In the genomic region with DNA sequence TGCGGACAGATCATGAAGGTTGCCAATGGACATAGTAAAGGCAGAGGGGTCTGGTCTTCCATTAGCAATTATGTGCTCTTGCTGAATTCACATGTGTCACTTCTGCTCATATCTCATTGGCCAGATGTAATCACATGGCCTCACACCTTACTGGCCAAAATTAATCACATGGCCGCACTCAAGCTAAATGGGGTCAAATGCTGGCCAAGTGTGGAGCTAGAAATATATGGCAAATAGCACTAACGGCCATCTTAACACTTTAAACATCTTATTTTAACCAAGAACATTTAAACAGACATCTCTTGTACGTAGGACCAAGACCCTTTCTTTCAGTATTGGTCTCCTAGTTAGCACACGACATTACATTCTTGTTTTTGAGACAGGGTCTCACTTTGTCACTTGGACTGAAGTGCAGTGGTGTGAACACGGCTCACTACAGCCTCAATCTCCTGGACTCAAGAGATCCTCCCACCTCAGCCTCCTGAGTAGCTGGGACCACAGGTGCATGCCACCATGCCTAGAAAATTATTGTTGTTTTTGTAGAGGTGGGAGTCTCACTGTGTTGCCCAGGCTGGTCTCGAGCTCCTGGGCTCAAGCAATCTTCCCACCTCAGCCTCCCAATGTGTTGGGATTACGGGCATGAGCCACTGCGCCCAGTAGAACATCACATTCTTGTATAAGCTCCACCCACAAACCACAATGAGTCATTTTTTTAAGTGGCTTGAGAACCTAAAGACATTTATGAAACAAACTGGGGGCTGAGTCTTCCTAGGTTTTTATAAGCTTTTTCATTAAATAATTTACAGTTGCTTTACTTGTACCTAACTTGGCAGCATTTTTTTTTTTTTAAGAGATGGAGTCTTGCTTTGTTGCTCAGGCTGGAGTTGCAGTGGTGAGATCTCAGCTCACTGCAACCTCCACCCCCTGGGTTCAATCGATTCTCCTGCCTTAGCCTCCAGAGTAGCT, we compare ENCODE assay signal across 11 cellular contexts. TPM values are rescaled to one million over a fixed set of nuclear protein-coding genes. Genes with fewer than 3 reads are reported as not detected.
DNase-seq lines count a peak whose midpoint lies in the region; ATAC-seq, FAIRE-seq and TF ChIP-seq lines count a peak whose summit lies in the region.
"Had no signal": no experiment of that assay in that cellular context is flagged by ENCODE, and none has a peak within 500 bp of the region (broad histone marks: within the 10 kb centered on the region; RNA-seq: fewer than 3 reads in every experiment).

No MANE protein-coding gene starts in this region.

- 89% methylated on average over 10 of the region's 10 CpGs for WGBS in HepG2 (ENCODE audit: low lambda C conversion rate)
- WGBS in right lobe of liver (ENCODE audit: insufficient coverage, low coverage, low lambda C conversion rate, missing lambda C conversion rate), result 83% methylated on average over 10 of the region's 10 CpGs

- TF ChIP-seq EP300 in HepG2 (IDR thresholded peaks at IDR 0.05; ENCODE audit: low read depth in 2 of 2, low read length in 2 of 2), result no peak
- no peak for TF ChIP-seq EP300 in HepG2 (CRISPR knock-in tag; IDR thresholded peaks at IDR 0.05; ENCODE audit: borderline replicate concordance)

- H3K4me1 ChIP-seq in HepG2 (ENCODE audit: insufficient read depth, low read length) (peaks cover 32% of the 10 kb centered on the region), right lobe of liver (peaks cover 0 to 16% (median 6%) of the 10 kb centered on the region in 4 donors)

- H2AFZ ChIP-seq in HepG2 (ENCODE audit: low read length), result no peak overlapping the region

- H3K4me3 ChIP-seq in HepG2 (replicated peaks in 1 of 3; ENCODE audit: insufficient read depth in 1 of 3, low read depth in 2 of 3, low read length in 3 of 3) (no peak overlapping the region), right lobe of liver (no peak overlapping the region), epithelial cell of proximal tubule (ENCODE audit: low read depth, low read length) (no peak overlapping the region)
- H3K4me3 ChIP-seq: body of pancreas had no signal

- no peak for TF ChIP-seq CTCF in HepG2 (CRISPR knock-in tag; IDR thresholded peaks at IDR 0.05)
- TF ChIP-seq CTCF in right lobe of liver (IDR thresholded peaks at IDR 0.05), result no peak
- no peak for TF ChIP-seq CTCF in epithelial cell of proximal tubule (conservative IDR thresholded peaks at IDR 0.05; ENCODE audit: low read depth, low read length)

- ATAC-seq in HepG2 (no peak), right lobe of liver (no peak)
- ATAC-seq: body of pancreas, Panc1 had no signal

- POLR2A ChIA-PET in HepG2 (lab: Yijun Ruan, JAX), result interaction anchor here (1.4 kb wide), 1 partner anchor 21 kb away, joined by 5 read pairs; no protein-coding TSS in a partner anchor

- H3K36me3 ChIP-seq in HepG2 (replicated peaks in 1 of 2; ENCODE audit: control insufficient read depth in 1 of 2, insufficient read depth in 2 of 2, low read length in 2 of 2), result no peaks in the 10 kb centered on the region
- H3K36me3 ChIP-seq in right lobe of liver, result no peaks in the 10 kb centered on the region

- H3K27me3 ChIP-seq in HepG2 (ENCODE audit: control insufficient read depth in 1 of 2, insufficient read depth in 2 of 2, low read length in 2 of 2) (no peaks in the 10 kb centered on the region; a peak in 1 of 5 replicates), right lobe of liver (no peaks in the 10 kb centered on the region)
- H3K27me3 ChIP-seq: body of pancreas had no signal

- BruUV-seq in HepG2 (replicated peaks; lab: Mats Ljungman, UMichigan), result no TSS peak

- no peak overlapping the region for H3K27ac ChIP-seq in HepG2 (ENCODE audit: extremely low read length, insufficient read depth, low read length)
- no peak overlapping the region for H3K27ac ChIP-seq in right lobe of liver
- H3K27ac ChIP-seq: body of pancreas had no signal

- intact Hi-C loops in HepG2 (cut with micrococcal nuclease; ENCODE audit: unreplicated experiment), result no loop called here
- intact Hi-C loops in right lobe of liver (cut with DNase I), result no loop called here

- H3K9me3 ChIP-seq in HepG2 (ENCODE audit: low read length) (no peaks in the 10 kb centered on the region), right lobe of liver (no peaks in the 10 kb centered on the region)
- H3K9me3 ChIP-seq: body of pancreas had no signal

- DNase-seq in HepG2 (ENCODE audit: low spot score), result no peak
- no peak for DNase-seq in right lobe of liver
- DNase-seq in SIG-M5 treated with dmso at 0.1 percent for 504 hours (lab: John Stamatoyannopoulos, UW; ENCODE audit: unreplicated experiment), result peak; percentile 74
- peak; percentile 40 for DNase-seq in epithelial cell of proximal tubule (ENCODE audit: low read depth)
- DNase-seq in epidermal melanocyte (ENCODE audit: insufficient read length, low spot score), result no peak
- DNase-seq in stimulated activated CD4-positive, alpha-beta T cell treated with anti-CD3 and anti-CD28 coated beads, Interleukin-4, amount 100 ng/mL, for 24 hours, result no peak
- DNase-seq in activated effector memory CD4-positive, alpha-beta T cell treated with anti-CD3 and anti-CD28 coated beads, Interleukin-2, amount 50 U/mL, for 16 hours, result no peak
- DNase-seq in cerebellum (ENCODE audit: low spot score), result no peak
- DNase-seq: stimulated activated naive CD4-positive, alpha-beta T cell treated with Interleukin-2 at 50 U/mL for 16 hours had no signal

- H3K79me2 ChIP-seq in HepG2 (ENCODE audit: insufficient read depth, low read length), result peaks cover 13% of the 10 kb centered on the region

- in situ Hi-C loops in HepG2 (cut with HindIII; ENCODE audit: extremely low pct_ligation_motif_present, low pct_unique_long_range_greater_than_20kb), result no loop called here

- H3K9ac ChIP-seq in HepG2 (ENCODE audit: insufficient read depth, low read depth, low read length), result no peak overlapping the region

- H3K4me2 ChIP-seq in HepG2 (ENCODE audit: low read depth, low read length), result no peak overlapping the region

- CTCF ChIA-PET in HepG2 (lab: Yijun Ruan, JAX; ENCODE audit: low intra/inter-chr PET ratio, low total read pairs), result no interaction called here

- no peak for FAIRE-seq in HepG2 (lab: Jason Lieb, UNC)

- TF ChIP-seq POLR2A in HepG2 (IDR thresholded peaks at IDR 0.05; ENCODE audit: insufficient read depth in 1 of 2, low read depth in 2 of 2, low read length in 2 of 2), result no peak
- no peak for TF ChIP-seq POLR2A in right lobe of liver (IDR thresholded peaks at IDR 0.05)

- no peak for TF ChIP-seq RAD21 in HepG2 (CRISPR knock-in tag; IDR thresholded peaks at IDR 0.05)

- H4K20me1 ChIP-seq in HepG2 (ENCODE audit: insufficient read depth, low read length), result peaks cover 12% of the 10 kb centered on the region

RNA-seq across cellular contexts. Expression of gene PTOV1, which starts 2.9 kb away (rescaled TPM):
- 59.4 and 68.5 TPM in 2 replicates for total RNA-seq in HepG2 (2016; rRNA removed; fragmentation: Illumina TruSeq; extraction: Trizol)
- total RNA-seq in HepG2 (2016; cell fraction: cytosol; rRNA removed; fragmentation: Illumina TruSeq; extraction: Trizol; ENCODE audit: low read depth), result 30.7 and 36.0 TPM in 2 replicates
- total RNA-seq in HepG2 (2016; cell fraction: insoluble cytoplasmic fraction; rRNA removed; fragmentation: Illumina TruSeq; extraction: Trizol), result 67.3 and 74.4 TPM in 2 replicates
- total RNA-seq in HepG2 (2016; cell fraction: membrane; rRNA removed; fragmentation: Illumina TruSeq; extraction: Trizol), result 45.7 and 54.4 TPM in 2 replicates
- total RNA-seq in HepG2 (2016; cell fraction: nucleus; rRNA removed; fragmentation: Illumina TruSeq; extraction: Trizol), result 68.2 and 84.3 TPM in 2 replicates
- polyA plus RNA-seq in HepG2 (2011; rRNA removed), result 63.5 and 77.7 TPM in 2 replicates
- polyA plus RNA-seq in HepG2 (2011; cell fraction: cytosol; rRNA removed), result 27.3 and 44.2 TPM in 2 replicates
- polyA plus RNA-seq in HepG2 (2011; cell fraction: nucleus; rRNA removed), result 387 and 441 TPM in 2 replicates
- polyA plus RNA-seq in HepG2 (2012), result 72.7 and 99.0 TPM in 2 replicates
- 24.0 and 27.8 TPM in 2 replicates for polyA plus RNA-seq in HepG2 (2016; cell fraction: cytosol; fragmentation: Illumina TruSeq; extraction: Trizol; ENCODE audit: low read depth)
- 78.0 and 94.4 TPM in 2 replicates for polyA plus RNA-seq in HepG2 (2016; cell fraction: insoluble cytoplasmic fraction; fragmentation: Illumina TruSeq; extraction: Trizol; ENCODE audit: low read depth)
- polyA plus RNA-seq in HepG2 (2016; cell fraction: membrane; fragmentation: Illumina TruSeq; extraction: Trizol; ENCODE audit: low read depth), result 34.7 and 37.3 TPM in 2 replicates
- 178 and 181 TPM in 2 replicates for polyA plus RNA-seq in HepG2 (2016; cell fraction: nucleus; fragmentation: Illumina TruSeq; extraction: Trizol; ENCODE audit: insufficient read depth, low read depth)
- polyA minus RNA-seq in HepG2 (2011; rRNA and poly(A)+ RNA removed; ENCODE audit: low replicate concordance), result 73.5 and 109 TPM in 2 replicates
- polyA minus RNA-seq in HepG2 (2011; cell fraction: cytosol; rRNA and poly(A)+ RNA removed), result 42.8 and 45.1 TPM in 2 replicates
- 69.0 and 75.8 TPM in 2 replicates for polyA minus RNA-seq in HepG2 (2011; cell fraction: nucleus; rRNA and poly(A)+ RNA removed)
- 10 to 100 TPM; 44.4 to 93.0 (median 69.6) TPM for total RNA-seq in right lobe of liver
- total RNA-seq in epithelial cell of proximal tubule, result 81.9 and 121 TPM in 2 replicates
- total RNA-seq in cerebellum, result 86.3 TPM

RNA-seq across cellular contexts. Expression of gene PNKP, which starts 19.4 kb away (rescaled TPM):
- total RNA-seq in HepG2 (2016; rRNA removed; fragmentation: Illumina TruSeq; extraction: Trizol), result 12.5 and 27.1 TPM in 2 replicates
- 15.1 and 16.6 TPM in 2 replicates for total RNA-seq in HepG2 (2016; cell fraction: cytosol; rRNA removed; fragmentation: Illumina TruSeq; extraction: Trizol; ENCODE audit: low read depth)
- 14.0 and 23.3 TPM in 2 replicates for total RNA-seq in HepG2 (2016; cell fraction: insoluble cytoplasmic fraction; rRNA removed; fragmentation: Illumina TruSeq; extraction: Trizol)
- total RNA-seq in HepG2 (2016; cell fraction: membrane; rRNA removed; fragmentation: Illumina TruSeq; extraction: Trizol), result 10.4 and 12.6 TPM in 2 replicates
- 22.5 and 24.4 TPM in 2 replicates for total RNA-seq in HepG2 (2016; cell fraction: nucleus; rRNA removed; fragmentation: Illumina TruSeq; extraction: Trizol)
- 12.7 and 17.0 TPM in 2 replicates for polyA plus RNA-seq in HepG2 (2011; rRNA removed)
- 6.9 and 10.2 TPM in 2 replicates for polyA plus RNA-seq in HepG2 (2011; cell fraction: cytosol; rRNA removed)
- polyA plus RNA-seq in HepG2 (2011; cell fraction: nucleus; rRNA removed), result 96.1 and 104 TPM in 2 replicates
- polyA plus RNA-seq in HepG2 (2012), result 14.4 and 18.2 TPM in 2 replicates
- polyA plus RNA-seq in HepG2 (2016; cell fraction: cytosol; fragmentation: Illumina TruSeq; extraction: Trizol; ENCODE audit: low read depth), result 6.4 and 8.2 TPM in 2 replicates
- 11.5 and 13.4 TPM in 2 replicates for polyA plus RNA-seq in HepG2 (2016; cell fraction: insoluble cytoplasmic fraction; fragmentation: Illumina TruSeq; extraction: Trizol; ENCODE audit: low read depth)
- polyA plus RNA-seq in HepG2 (2016; cell fraction: membrane; fragmentation: Illumina TruSeq; extraction: Trizol; ENCODE audit: low read depth), result 11.3 and 40.2 TPM in 2 replicates
- polyA plus RNA-seq in HepG2 (2016; cell fraction: nucleus; fragmentation: Illumina TruSeq; extraction: Trizol; ENCODE audit: insufficient read depth, low read depth), result 87.3 and 98.8 TPM in 2 replicates
- polyA minus RNA-seq in HepG2 (2011; rRNA and poly(A)+ RNA removed; ENCODE audit: low replicate concordance), result 16.1 and 37.1 TPM in 2 replicates
- 9.8 and 10.1 TPM in 2 replicates for polyA minus RNA-seq in HepG2 (2011; cell fraction: cytosol; rRNA and poly(A)+ RNA removed)
- polyA minus RNA-seq in HepG2 (2011; cell fraction: nucleus; rRNA and poly(A)+ RNA removed), result 30.5 and 40.2 TPM in 2 replicates
- 10 to 100 TPM; 21.0 to 37.5 (median 27.9) TPM for total RNA-seq in right lobe of liver
- 59.2 and 71.6 TPM in 2 replicates for total RNA-seq in epithelial cell of proximal tubule
- total RNA-seq in cerebellum, result 31.0 TPM

RNA-seq across cellular contexts. Expression of gene AKT1S1, which starts 29.1 kb away (rescaled TPM):
- total RNA-seq in HepG2 (2016; rRNA removed; fragmentation: Illumina TruSeq; extraction: Trizol) (10.9 and 13.5 TPM in 2 replicates), right lobe of liver (10 to 100 TPM; 18.2 to 27.0 (median 22.4) TPM), epithelial cell of proximal tubule (25.8 and 34.4 TPM in 2 replicates), cerebellum (4.2 TPM)
- 6.3 and 7.3 TPM in 2 replicates for total RNA-seq in HepG2 (2016; cell fraction: cytosol; rRNA removed; fragmentation: Illumina TruSeq; extraction: Trizol; ENCODE audit: low read depth)
- total RNA-seq in HepG2 (2016; cell fraction: insoluble cytoplasmic fraction; rRNA removed; fragmentation: Illumina TruSeq; extraction: Trizol), result 10.3 and 14.9 TPM in 2 replicates
- 14.8 and 16.5 TPM in 2 replicates for total RNA-seq in HepG2 (2016; cell fraction: membrane; rRNA removed; fragmentation: Illumina TruSeq; extraction: Trizol)
- total RNA-seq in HepG2 (2016; cell fraction: nucleus; rRNA removed; fragmentation: Illumina TruSeq; extraction: Trizol), result 12.4 and 13.6 TPM in 2 replicates
- 27.8 and 30.0 TPM in 2 replicates for polyA plus RNA-seq in HepG2 (2011; rRNA removed)
- polyA plus RNA-seq in HepG2 (2011; cell fraction: cytosol; rRNA removed), result 29.0 and 32.7 TPM in 2 replicates
- 56.2 and 76.4 TPM in 2 replicates for polyA plus RNA-seq in HepG2 (2011; cell fraction: nucleus; rRNA removed)
- 19.5 and 19.7 TPM in 2 replicates for polyA plus RNA-seq in HepG2 (2012)
- 22.7 and 24.3 TPM in 2 replicates for polyA plus RNA-seq in HepG2 (2016; cell fraction: cytosol; fragmentation: Illumina TruSeq; extraction: Trizol; ENCODE audit: low read depth)
- polyA plus RNA-seq in HepG2 (2016; cell fraction: insoluble cytoplasmic fraction; fragmentation: Illumina TruSeq; extraction: Trizol; ENCODE audit: low read depth), result 43.5 and 52.7 TPM in 2 replicates
- polyA plus RNA-seq in HepG2 (2016; cell fraction: membrane; fragmentation: Illumina TruSeq; extraction: Trizol; ENCODE audit: low read depth), result 46.7 and 51.1 TPM in 2 replicates
- polyA plus RNA-seq in HepG2 (2016; cell fraction: nucleus; fragmentation: Illumina TruSeq; extraction: Trizol; ENCODE audit: insufficient read depth, low read depth), result 55.9 and 59.4 TPM in 2 replicates
- 25.3 and 37.7 TPM in 2 replicates for polyA minus RNA-seq in HepG2 (2011; rRNA and poly(A)+ RNA removed; ENCODE audit: low replicate concordance)
- polyA minus RNA-seq in HepG2 (2011; cell fraction: cytosol; rRNA and poly(A)+ RNA removed), result 13.0 and 14.0 TPM in 2 replicates
- 21.9 and 22.5 TPM in 2 replicates for polyA minus RNA-seq in HepG2 (2011; cell fraction: nucleus; rRNA and poly(A)+ RNA removed)

RNA-seq across cellular contexts. Expression of gene TBC1D17, which starts 29.5 kb away (rescaled TPM):
- total RNA-seq in HepG2 (2016; rRNA removed; fragmentation: Illumina TruSeq; extraction: Trizol) (3.6 and 9.7 TPM in 2 replicates), right lobe of liver (10 to 100 TPM; 12.6 to 38.1 (median 27.8) TPM), epithelial cell of proximal tubule (11.9 and 16.8 TPM in 2 replicates), cerebellum (9.5 TPM)
- 3.6 and 4.6 TPM in 2 replicates for total RNA-seq in HepG2 (2016; cell fraction: cytosol; rRNA removed; fragmentation: Illumina TruSeq; extraction: Trizol; ENCODE audit: low read depth)
- 4.5 and 10.0 TPM in 2 replicates for total RNA-seq in HepG2 (2016; cell fraction: insoluble cytoplasmic fraction; rRNA removed; fragmentation: Illumina TruSeq; extraction: Trizol)
- total RNA-seq in HepG2 (2016; cell fraction: membrane; rRNA removed; fragmentation: Illumina TruSeq; extraction: Trizol), result 7.6 and 8.5 TPM in 2 replicates
- 8.6 and 13.7 TPM in 2 replicates for total RNA-seq in HepG2 (2016; cell fraction: nucleus; rRNA removed; fragmentation: Illumina TruSeq; extraction: Trizol)
- polyA plus RNA-seq in HepG2 (2011; rRNA removed), result 16.9 and 21.6 TPM in 2 replicates
- polyA plus RNA-seq in HepG2 (2011; cell fraction: cytosol; rRNA removed), result 7.9 and 12.0 TPM in 2 replicates
- polyA plus RNA-seq in HepG2 (2011; cell fraction: nucleus; rRNA removed), result 83.8 and 108 TPM in 2 replicates
- polyA plus RNA-seq in HepG2 (2012), result 19.0 and 23.3 TPM in 2 replicates
- polyA plus RNA-seq in HepG2 (2016; cell fraction: cytosol; fragmentation: Illumina TruSeq; extraction: Trizol; ENCODE audit: low read depth), result 4.7 and 5.1 TPM in 2 replicates
- 10.7 and 15.1 TPM in 2 replicates for polyA plus RNA-seq in HepG2 (2016; cell fraction: insoluble cytoplasmic fraction; fragmentation: Illumina TruSeq; extraction: Trizol; ENCODE audit: low read depth)
- polyA plus RNA-seq in HepG2 (2016; cell fraction: membrane; fragmentation: Illumina TruSeq; extraction: Trizol; ENCODE audit: low read depth), result 9.3 and 10.8 TPM in 2 replicates
- 45.7 and 46.6 TPM in 2 replicates for polyA plus RNA-seq in HepG2 (2016; cell fraction: nucleus; fragmentation: Illumina TruSeq; extraction: Trizol; ENCODE audit: insufficient read depth, low read depth)
- 14.8 and 17.4 TPM in 2 replicates for polyA minus RNA-seq in HepG2 (2011; rRNA and poly(A)+ RNA removed; ENCODE audit: low replicate concordance)
- polyA minus RNA-seq in HepG2 (2011; cell fraction: cytosol; rRNA and poly(A)+ RNA removed), result 9.8 and 11.2 TPM in 2 replicates
- 16.0 and 24.2 TPM in 2 replicates for polyA minus RNA-seq in HepG2 (2011; cell fraction: nucleus; rRNA and poly(A)+ RNA removed)

RNA-seq across cellular contexts. Expression of gene MED25, which starts 29.9 kb away (rescaled TPM):
- total RNA-seq in HepG2 (2016; rRNA removed; fragmentation: Illumina TruSeq; extraction: Trizol) (11.1 and 11.3 TPM in 2 replicates), right lobe of liver (10 to 100 TPM in 5 of 6 experiments, 1 to 10 TPM in 1; 9.9 to 16.3 (median 11.8) TPM), epithelial cell of proximal tubule (30.4 and 34.8 TPM in 2 replicates), cerebellum (21.6 TPM)
- total RNA-seq in HepG2 (2016; cell fraction: cytosol; rRNA removed; fragmentation: Illumina TruSeq; extraction: Trizol; ENCODE audit: low read depth), result 3.0 and 3.1 TPM in 2 replicates
- total RNA-seq in HepG2 (2016; cell fraction: insoluble cytoplasmic fraction; rRNA removed; fragmentation: Illumina TruSeq; extraction: Trizol), result 10.4 and 11.0 TPM in 2 replicates
- total RNA-seq in HepG2 (2016; cell fraction: membrane; rRNA removed; fragmentation: Illumina TruSeq; extraction: Trizol), result 6.7 and 8.6 TPM in 2 replicates
- total RNA-seq in HepG2 (2016; cell fraction: nucleus; rRNA removed; fragmentation: Illumina TruSeq; extraction: Trizol), result 18.0 and 18.4 TPM in 2 replicates
- 13.3 and 15.1 TPM in 2 replicates for polyA plus RNA-seq in HepG2 (2011; rRNA removed)
- polyA plus RNA-seq in HepG2 (2011; cell fraction: cytosol; rRNA removed), result 5.3 and 5.7 TPM in 2 replicates
- 48.1 and 61.9 TPM in 2 replicates for polyA plus RNA-seq in HepG2 (2011; cell fraction: nucleus; rRNA removed)
- polyA plus RNA-seq in HepG2 (2012), result 17.3 and 20.9 TPM in 2 replicates
- polyA plus RNA-seq in HepG2 (2016; cell fraction: cytosol; fragmentation: Illumina TruSeq; extraction: Trizol; ENCODE audit: low read depth), result 5.1 and 5.2 TPM in 2 replicates
- 16.3 and 22.3 TPM in 2 replicates for polyA plus RNA-seq in HepG2 (2016; cell fraction: insoluble cytoplasmic fraction; fragmentation: Illumina TruSeq; extraction: Trizol; ENCODE audit: low read depth)
- 7.9 and 9.9 TPM in 2 replicates for polyA plus RNA-seq in HepG2 (2016; cell fraction: membrane; fragmentation: Illumina TruSeq; extraction: Trizol; ENCODE audit: low read depth)
- 46.3 and 50.3 TPM in 2 replicates for polyA plus RNA-seq in HepG2 (2016; cell fraction: nucleus; fragmentation: Illumina TruSeq; extraction: Trizol; ENCODE audit: insufficient read depth, low read depth)
- polyA minus RNA-seq in HepG2 (2011; rRNA and poly(A)+ RNA removed; ENCODE audit: low replicate concordance), result 31.2 and 56.4 TPM in 2 replicates
- 9.1 and 11.4 TPM in 2 replicates for polyA minus RNA-seq in HepG2 (2011; cell fraction: cytosol; rRNA and poly(A)+ RNA removed)
- polyA minus RNA-seq in HepG2 (2011; cell fraction: nucleus; rRNA and poly(A)+ RNA removed), result 21.9 and 22.9 TPM in 2 replicates

Comparison
In these comparisons a context has a peak if more than half of its experiments do, and no peak if none do; other contexts are left out.
1. DNase-seq: peak in SIG-M5 treated with dmso at 0.1 percent for 504 hours (single experiment) and epithelial cell of proximal tubule (single experiment); none in HepG2 (single experiment), right lobe of liver (0 of 3), epidermal melanocyte (single experiment), stimulated activated CD4-positive, alpha-beta T cell treated with anti-CD3 and anti-CD28 coated beads, Interleukin-4, amount 100 ng/mL, for 24 hours (single experiment), activated effector memory CD4-positive, alpha-beta T cell treated with anti-CD3 and anti-CD28 coated beads, Interleukin-2, amount 50 U/mL, for 16 hours (single experiment) and cerebellum (single experiment).